6 cellular contexts compared by ENCODE assay signal in the genomic region with DNA sequence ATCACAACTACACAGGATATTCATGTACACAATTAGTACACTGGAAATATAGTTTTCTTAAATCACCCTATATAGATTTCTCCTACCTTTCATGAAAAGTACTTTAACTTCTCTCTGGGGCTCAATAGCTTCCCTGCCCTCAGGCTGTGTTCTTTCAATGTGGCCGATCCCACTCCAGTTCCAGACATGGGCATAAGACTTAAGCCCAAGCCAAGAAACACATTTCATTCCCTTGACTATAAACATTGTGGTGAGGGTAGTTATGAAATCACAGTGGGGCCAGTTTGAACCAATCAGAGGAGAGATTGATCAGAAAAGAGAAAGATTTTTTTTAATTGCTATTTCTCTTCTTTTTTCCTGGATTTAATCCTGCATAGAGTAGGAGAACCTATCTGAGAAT.
"Had no signal": no experiment of that assay in that cellular context is flagged by ENCODE, and none has a peak within 500 bp of the region (broad histone marks: within the 10 kb centered on the region; RNA-seq: fewer than 3 reads in every experiment).

No MANE protein-coding gene starts in this region.

- H3K4me3 ChIP-seq: GM23338, K562 had no signal

- H3K4me3 Mint-ChIP-seq: GM23338, H9 had no signal

- H2AFZ ChIP-seq: GM23338 had no signal

- ATAC-seq: GM23338, K562 had no signal

- DNase-seq: H9, HCEC 1CT, IMR-90, KG1 had no signal

- H3K4me1 Mint-ChIP-seq: GM23338, H9 had no signal

- H3K4me2 ChIP-seq: GM23338 had no signal

- H3K27ac Mint-ChIP-seq: GM23338, H9 had no signal

- H3K9me3 Mint-ChIP-seq: GM23338, H9 had no signal
